ENCODE assay signal across 2 cellular contexts in the genomic region with DNA sequence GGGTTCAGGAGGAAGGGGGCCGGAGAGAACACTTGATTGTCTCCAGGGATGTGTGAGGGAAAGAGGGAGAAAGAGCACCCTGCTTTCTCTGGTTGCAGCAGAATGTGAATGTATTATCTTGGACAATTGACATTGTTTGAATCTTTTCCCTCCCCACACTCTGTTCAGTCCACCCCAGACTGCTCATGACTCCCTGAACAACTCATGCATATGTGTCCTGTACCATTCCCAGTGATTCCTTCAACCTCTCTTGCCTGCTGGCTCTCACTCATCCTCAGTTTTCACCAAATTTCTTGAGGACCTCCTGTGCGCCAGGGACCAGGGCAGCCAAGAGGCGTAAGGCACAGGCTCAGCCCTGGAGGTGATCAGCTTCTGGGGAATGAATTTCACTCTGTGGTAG.
TF ChIP-seq lines count a peak whose summit lies in the region.

No MANE protein-coding gene starts in this region.

TF ChIP-seq in SK-N-SH treated with all-trans-retinoic acid at 6 μM for 48 hours, 23 proteins besides CTCF, POLR2A, EP300 and RAD21:
- TF ChIP-seq CREB5 (CRISPR knock-in tag; IDR thresholded peaks at IDR 0.05; ENCODE audit: low read depth) (no peak), BACH2 (CRISPR knock-in tag; IDR thresholded peaks at IDR 0.05; ENCODE audit: borderline replicate concordance) (no peak), SNAI2 (CRISPR knock-in tag; IDR thresholded peaks at IDR 0.05) (no peak), ZC3H10 (CRISPR knock-in tag; IDR thresholded peaks at IDR 0.05) (no peak), RARB (CRISPR knock-in tag; IDR thresholded peaks at IDR 0.05) (no peak)

TF ChIP-seq in SK-N-SH, 30 proteins besides CTCF, POLR2A, EP300 and RAD21 (continued from another document):
- TF ChIP-seq, protein P1, sequence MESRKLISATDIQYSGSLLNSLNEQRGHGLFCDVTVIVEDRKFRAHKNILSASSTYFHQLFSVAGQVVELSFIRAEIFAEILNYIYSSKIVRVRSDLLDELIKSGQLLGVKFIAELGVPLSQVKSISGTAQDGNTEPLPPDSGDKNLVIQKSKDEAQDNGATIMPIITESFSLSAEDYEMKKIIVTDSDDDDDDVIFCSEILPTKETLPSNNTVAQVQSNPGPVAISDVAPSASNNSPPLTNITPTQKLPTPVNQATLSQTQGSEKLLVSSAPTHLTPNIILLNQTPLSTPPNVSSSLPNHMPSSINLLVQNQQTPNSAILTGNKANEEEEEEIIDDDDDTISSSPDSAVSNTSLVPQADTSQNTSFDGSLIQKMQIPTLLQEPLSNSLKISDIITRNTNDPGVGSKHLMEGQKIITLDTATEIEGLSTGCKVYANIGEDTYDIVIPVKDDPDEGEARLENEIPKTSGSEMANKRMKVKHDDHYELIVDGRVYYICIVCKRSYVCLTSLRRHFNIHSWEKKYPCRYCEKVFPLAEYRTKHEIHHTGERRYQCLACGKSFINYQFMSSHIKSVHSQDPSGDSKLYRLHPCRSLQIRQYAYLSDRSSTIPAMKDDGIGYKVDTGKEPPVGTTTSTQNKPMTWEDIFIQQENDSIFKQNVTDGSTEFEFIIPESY (IDR thresholded peaks at IDR 0.05; ENCODE audit: borderline replicate concordance, low read depth) = no peak
- TF ChIP-seq FOXM1 (IDR thresholded peaks at IDR 0.05; ENCODE audit: low read depth) (no peak), MEF2A (IDR thresholded peaks at IDR 0.05; ENCODE audit: borderline replicate concordance, low read depth) (no peak), PBX3 (IDR thresholded peaks at IDR 0.05) (no peak)
TF ChIP-seq in SK-N-SH: peak in this region for 0.
